15 cellular contexts compared by ENCODE assay signal in genomic region chr22:45948081-45948648, GRCh38.
A peak's percentile ranks its signal among the peaks of the same experiment; 100 is the strongest.
DNase-seq lines count a peak whose midpoint lies in the region; ATAC-seq and TF ChIP-seq lines count a peak whose summit lies in the region.
"Had no signal": no experiment of that assay in that cellular context is flagged by ENCODE, and none has a peak within 500 bp of the region (broad histone marks: within the 10 kb centered on the region; RNA-seq: fewer than 3 reads in every experiment).

No MANE protein-coding gene starts in this region.

- peaks cover 4% of the 10 kb centered on the region for H4K20me1 ChIP-seq in Loucy (ENCODE audit: insufficient read depth, low read length, poor library complexity, severe bottlenecking)

- H3K9ac ChIP-seq in Loucy (ENCODE audit: low read depth, low read length, poor library complexity, severe bottlenecking) = no peak overlapping the region

- H3K36me3 ChIP-seq in Loucy (ENCODE audit: insufficient read depth, low read length) = no peaks in the 10 kb centered on the region; the same call in 1 of the 2 replicates
- H3K36me3 ChIP-seq: right lobe of liver, thoracic aorta had no signal

- DNase-seq in D341Med (ENCODE audit: low spot score) (peak; percentile 79), NCI-H69 (lab: John Stamatoyannopoulos, UW) (peak; percentile 89), germinal center (ENCODE audit: low spot score) (peak; percentile 59)
- DNase-seq in effector CD8-positive, alpha-beta T cell (lab: John Stamatoyannopoulos, UW) = no peak
- DNase-seq: activated CD4-positive, alpha-beta T cell treated with anti-CD3 and anti-CD28 coated beads, Interleukin-2, amount 50 U/mL, for 48 hours; activated T-cell treated with anti-CD3 and anti-CD28 coated beads, Interleukin-2, amount 50 U/mL, for 48 hours; HCEC 1CT; NCI-H146; right lobe of liver; stimulated activated CD4-positive, alpha-beta T cell treated with anti-CD3 and anti-CD28 coated beads, Interleukin-1b, Interleukin-23, amount 100 ng/mL, for 48 hours had no signal

- no peak overlapping the region for H3K4me3 ChIP-seq in Loucy (ENCODE audit: low read length, poor library complexity, severe bottlenecking)
- H3K4me3 ChIP-seq: right lobe of liver, thoracic aorta had no signal

- ATAC-seq in GM18511 (IDR thresholded peaks at IDR 0.05; ENCODE audit: unreplicated experiment) = no peak
- ATAC-seq in GM18517 (IDR thresholded peaks at IDR 0.05; ENCODE audit: unreplicated experiment) = no peak
- ATAC-seq in GM18861 (IDR thresholded peaks at IDR 0.05; ENCODE audit: unreplicated experiment) = no peak

- H3K27me3 ChIP-seq in Loucy (ENCODE audit: insufficient read depth, low read length, poor library complexity, severe bottlenecking) = no peaks in the 10 kb centered on the region
- H3K27me3 ChIP-seq: right lobe of liver had no signal

- no peak overlapping the region for H2AFZ ChIP-seq in Loucy (ENCODE audit: low read length)

- 0 out of 2 replicates have a peak, but pooled peaks have one; percentile 9 for TF ChIP-seq CTCF in Loucy (conservative IDR thresholded peaks at IDR 0.05; ENCODE audit: low read length)

- H3K79me2 ChIP-seq in Loucy (ENCODE audit: insufficient read depth, low read length) = peaks cover 16% of the 10 kb centered on the region; the same call in 1 of the 2 replicates

- H3K4me2 ChIP-seq in Loucy (ENCODE audit: low read depth, low read length, poor library complexity, severe bottlenecking) = no peak overlapping the region

- H3K4me1 ChIP-seq in Loucy (ENCODE audit: insufficient read depth, low read length, poor library complexity, severe bottlenecking) = no peaks in the 10 kb centered on the region
- H3K4me1 ChIP-seq: right lobe of liver had no signal

- no peaks in the 10 kb centered on the region for H3K9me2 ChIP-seq in Loucy (replicated peaks; ENCODE audit: low read depth, low read length)

- H3K9me3 ChIP-seq in Loucy (ENCODE audit: insufficient read depth, low read depth, low read length) = no peaks in the 10 kb centered on the region
- H3K9me3 ChIP-seq: right lobe of liver, thoracic aorta had no signal

- no peaks in the 10 kb centered on the region for H3F3A ChIP-seq in Loucy (ENCODE audit: low read depth)
